In genomic region chr16:4795181-4795827, GRCh38 we compare ENCODE assay signal across 1 cellular context.
TF ChIP-seq lines count a peak whose summit lies in the region.

Gene SMIM22 (plus strand): TSS chr16:4795369. CDS start chr16:4795735, 366 bp downstream.

TF ChIP-seq in HEK293, 187 proteins besides CTCF, POLR2A, EP300 and RAD21 (continued from another document):
- TF ChIP-seq ZNF362 (tag by site-specific recombination; IDR thresholded peaks at IDR 0.05), result no peak
- TF ChIP-seq PATZ1 (tag by site-specific recombination; IDR thresholded peaks at IDR 0.05), result peak; percentile 43
- no peak for TF ChIP-seq ZNF2 (tag by site-specific recombination; IDR thresholded peaks at IDR 0.05)
- TF ChIP-seq ZNF792 (tag by site-specific recombination; IDR thresholded peaks at IDR 0.05), result no peak
- TF ChIP-seq ZNF488 (tag by site-specific recombination; IDR thresholded peaks at IDR 0.05), result no peak
- TF ChIP-seq ZNF768 (tag by site-specific recombination; IDR thresholded peaks at IDR 0.05), result no peak
- TF ChIP-seq ZBTB21 (tag by site-specific recombination; IDR thresholded peaks at IDR 0.05), result no peak
- no peak for TF ChIP-seq KLF9 (tag by site-specific recombination; IDR thresholded peaks at IDR 0.05; ENCODE audit: low read depth)
- TF ChIP-seq GLIS1 (tag by site-specific recombination; IDR thresholded peaks at IDR 0.05), result 0 out of 2 replicates have a peak, but pooled peaks have one; percentile 18
- TF ChIP-seq, protein P1, sequence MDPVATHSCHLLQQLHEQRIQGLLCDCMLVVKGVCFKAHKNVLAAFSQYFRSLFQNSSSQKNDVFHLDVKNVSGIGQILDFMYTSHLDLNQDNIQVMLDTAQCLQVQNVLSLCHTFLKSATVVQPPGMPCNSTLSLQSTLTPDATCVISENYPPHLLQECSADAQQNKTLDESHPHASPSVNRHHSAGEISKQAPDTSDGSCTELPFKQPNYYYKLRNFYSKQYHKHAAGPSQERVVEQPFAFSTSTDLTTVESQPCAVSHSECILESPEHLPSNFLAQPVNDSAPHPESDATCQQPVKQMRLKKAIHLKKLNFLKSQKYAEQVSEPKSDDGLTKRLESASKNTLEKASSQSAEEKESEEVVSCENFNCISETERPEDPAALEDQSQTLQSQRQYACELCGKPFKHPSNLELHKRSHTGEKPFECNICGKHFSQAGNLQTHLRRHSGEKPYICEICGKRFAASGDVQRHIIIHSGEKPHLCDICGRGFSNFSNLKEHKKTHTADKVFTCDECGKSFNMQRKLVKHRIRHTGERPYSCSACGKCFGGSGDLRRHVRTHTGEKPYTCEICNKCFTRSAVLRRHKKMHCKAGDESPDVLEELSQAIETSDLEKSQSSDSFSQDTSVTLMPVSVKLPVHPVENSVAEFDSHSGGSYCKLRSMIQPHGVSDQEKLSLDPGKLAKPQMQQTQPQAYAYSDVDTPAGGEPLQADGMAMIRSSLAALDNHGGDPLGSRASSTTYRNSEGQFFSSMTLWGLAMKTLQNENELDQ (tag by site-specific recombination; IDR thresholded peaks at IDR 0.05; ENCODE audit: low read depth), result no peak
- TF ChIP-seq, protein P2, sequence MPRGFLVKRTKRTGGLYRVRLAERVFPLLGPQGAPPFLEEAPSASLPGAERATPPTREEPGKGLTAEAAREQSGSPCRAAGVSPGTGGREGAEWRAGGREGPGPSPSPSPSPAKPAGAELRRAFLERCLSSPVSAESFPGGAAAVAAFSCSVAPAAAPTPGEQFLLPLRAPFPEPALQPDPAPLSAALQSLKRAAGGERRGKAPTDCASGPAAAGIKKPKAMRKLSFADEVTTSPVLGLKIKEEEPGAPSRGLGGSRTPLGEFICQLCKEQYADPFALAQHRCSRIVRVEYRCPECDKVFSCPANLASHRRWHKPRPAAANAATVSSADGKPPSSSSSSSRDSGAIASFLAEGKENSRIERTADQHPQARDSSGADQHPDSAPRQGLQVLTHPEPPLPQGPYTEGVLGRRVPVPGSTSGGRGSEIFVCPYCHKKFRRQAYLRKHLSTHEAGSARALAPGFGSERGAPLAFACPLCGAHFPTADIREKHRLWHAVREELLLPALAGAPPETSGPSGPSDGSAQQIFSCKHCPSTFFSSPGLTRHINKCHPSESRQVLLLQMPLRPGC (tag by site-specific recombination; IDR thresholded peaks at IDR 0.05), result no peak
- no peak for TF ChIP-seq ZNF26 (tag by site-specific recombination; IDR thresholded peaks at IDR 0.05)
- no peak for TF ChIP-seq ZEB2 (tag by site-specific recombination; IDR thresholded peaks at IDR 0.05)
